In genomic region chr6:32967151-32968091, GRCh38 we compare ENCODE assay signal across 8 cellular contexts.
DNase-seq lines count a peak whose midpoint lies in the region; ATAC-seq and TF ChIP-seq lines count a peak whose summit lies in the region.

No MANE protein-coding gene starts in this region.

- H3K9me3 ChIP-seq in WERI-Rb-1 (ENCODE audit: severe bottlenecking) = no peaks in the 10 kb centered on the region
- H3K9me3 ChIP-seq in neutrophil = no peaks in the 10 kb centered on the region

- H3K36me3 ChIP-seq in WERI-Rb-1 = peaks cover 27% of the 10 kb centered on the region
- H3K36me3 ChIP-seq in neutrophil = peaks cover under 1% of the 10 kb centered on the region

- ATAC-seq in HG02970 (IDR thresholded peaks at IDR 0.05; ENCODE audit: low FRiP score, unreplicated experiment) (no peak), GM21737 (IDR thresholded peaks at IDR 0.05; ENCODE audit: unreplicated experiment) (no peak)

- DNase-seq in ELR (ENCODE audit: low read depth) = peak; percentile 72
- peak; percentile 44 for DNase-seq in NCI-H1694 (lab: John Stamatoyannopoulos, UW)
- peak; percentile 92 for DNase-seq in WERI-Rb-1
- DNase-seq in fibroblast of pulmonary artery (ENCODE audit: low read depth) = peak; percentile 52

- no peaks in the 10 kb centered on the region for H3K27me3 ChIP-seq in WERI-Rb-1 (ENCODE audit: insufficient read depth, low read depth, severe bottlenecking)
- H3K27me3 ChIP-seq in neutrophil = no peaks in the 10 kb centered on the region

- H3K4me3 ChIP-seq in WERI-Rb-1 (ENCODE audit: low read depth, low read length) (peak overlapping the region; percentile 87), fibroblast of pulmonary artery (replicated peaks; ENCODE audit: low read depth, low read length) (peak overlapping the region; percentile 84), neutrophil (ENCODE audit: low read depth in 1 of 2, low read length in 1 of 2) (peak overlapping the region; percentile 96 to 97)

- H3K27ac ChIP-seq in 22Rv1 (peak overlapping the region; percentile 100), WERI-Rb-1 (peak overlapping the region; percentile 99), neutrophil (peak overlapping the region; percentile 100)

- peaks cover 29 to 31% of the 10 kb centered on the region in 2 experiments for H3K4me1 ChIP-seq in neutrophil (ENCODE audit: control insufficient read depth in 1 of 2, insufficient read depth in 1 of 2, low read depth in 1 of 2, low read length in 1 of 2)

- TF ChIP-seq CTCF in 22Rv1 (IDR thresholded peaks at IDR 0.05) (peak; percentile 72), WERI-Rb-1 (IDR thresholded peaks at IDR 0.05; ENCODE audit: low read depth, low read length) (peak; percentile 70), fibroblast of pulmonary artery (IDR thresholded peaks at IDR 0.05; ENCODE audit: low read length, missing control alignments) (peak; percentile 55), neutrophil (IDR thresholded peaks at IDR 0.05) (peak; percentile 63)
